8 cellular contexts compared by ENCODE assay signal in the genomic region with DNA sequence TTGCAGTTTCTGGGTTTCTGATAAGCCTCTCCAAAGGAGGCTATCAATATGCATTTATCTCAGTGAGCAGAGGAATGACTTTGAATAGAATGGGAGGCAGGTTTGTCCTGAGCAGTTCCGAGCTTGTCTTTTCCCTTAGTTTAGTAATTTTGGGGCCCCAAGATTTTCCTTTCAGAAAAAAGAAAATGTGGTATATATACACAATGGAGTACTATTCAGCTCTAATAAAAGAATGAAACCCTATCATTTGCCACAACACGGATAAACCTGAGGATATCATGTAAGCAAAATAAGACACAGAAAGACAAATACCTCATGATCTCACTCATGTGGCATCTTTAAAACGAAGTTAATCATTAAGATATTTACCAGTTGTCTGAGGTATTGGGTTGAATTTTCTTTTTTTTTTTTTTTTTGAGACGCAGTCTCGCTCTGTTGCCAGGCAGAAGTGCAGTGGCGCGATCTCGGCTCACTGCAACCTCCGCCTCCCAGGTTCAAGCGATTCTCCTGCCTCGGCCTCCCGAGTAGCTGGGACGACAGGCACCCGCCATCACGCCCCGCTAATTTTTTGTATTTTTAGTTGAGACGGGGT. TPM values are rescaled to one million over a fixed set of nuclear protein-coding genes. Genes with fewer than 3 reads are reported as not detected.
A peak's percentile ranks its signal among the peaks of the same experiment; 100 is the strongest.
DNase-seq lines count a peak whose midpoint lies in the region; ATAC-seq, FAIRE-seq and TF ChIP-seq lines count a peak whose summit lies in the region.

No MANE protein-coding gene starts in this region.

- no peaks in the 10 kb centered on the region for H4K20me1 ChIP-seq in GM12878 (ENCODE audit: control insufficient read depth, insufficient read depth)

- in situ Hi-C loops in GM12878 (cut with MboI): no loop called here

- H3K79me2 ChIP-seq in GM12878 (ENCODE audit: control insufficient read depth, insufficient read depth, low read length): peaks cover 23% of the 10 kb centered on the region

- BruUV-seq in GM12878 (replicated peaks; lab: Mats Ljungman, UMichigan): TSS peak; percentile 73

- 6% methylated on average over 16 of the region's 17 CpGs for WGBS in GM12878 (ENCODE audit: insufficient coverage, insufficient replicate concordance, low lambda C conversion rate, missing lambda C conversion rate)

- H3K9me3 ChIP-seq in GM12878 (replicated peaks; ENCODE audit: control insufficient read depth, insufficient read depth, low read length) (peaks cover 12% of the 10 kb centered on the region), thoracic aorta (peaks cover 4% of the 10 kb centered on the region)

- intact Hi-C loops in GM12878 (cut with micrococcal nuclease; ENCODE audit: unreplicated experiment): no loop called here

- DNase-seq in DMS53 (lab: John Stamatoyannopoulos, UW) (peak; percentile 53), DMS53 treated with DMSO at 0.1 percent for 48 hours (lab: John Stamatoyannopoulos, UW; ENCODE audit: unreplicated experiment) (no peak), HL-60 (ENCODE audit: low read depth in 1 of 2, low spot score in 1 of 2) (peak in 1 of 2 experiments; percentile 7), GM12878 (ENCODE audit: low read depth, low spot score) (no peak), left kidney (ENCODE audit: low read depth, low spot score) (peak; percentile 37), thoracic aorta (ENCODE audit: low spot score) (no peak), D341Med (ENCODE audit: low spot score) (no peak), putamen (ENCODE audit: low spot score) (no peak)

- CTCF ChIA-PET in GM12878 (lab: Yijun Ruan, JAX): no interaction called here

- H3K27me3 ChIP-seq in HL-60 (ENCODE audit: insufficient read depth, poor library complexity, severe bottlenecking) (no peaks in the 10 kb centered on the region), GM12878 (replicated peaks in 1 of 2; ENCODE audit: control insufficient read depth in 2 of 2, insufficient read depth in 2 of 2, low read length in 1 of 2) (no peaks in the 10 kb centered on the region), thoracic aorta (replicated peaks; ENCODE audit: insufficient read depth) (no peaks in the 10 kb centered on the region)

- H3K4me2 ChIP-seq in GM12878 (ENCODE audit: control insufficient read depth, insufficient read depth): peak overlapping the region; percentile 69

- SMC1A ChIA-PET in GM12878 (lab: Charles Lee; ENCODE audit: uncharacterized antibody, unreplicated experiment): interaction anchor here (0.8 kb wide), 1 partner anchor 18 kb away, joined by 3 read pairs; no protein-coding TSS in a partner anchor

- RAD21 ChIA-PET in GM12878 (lab: Charles Lee; ENCODE audit: unreplicated experiment): interaction anchor here (0.8 kb wide), 1 partner anchor 25 kb away, joined by 3 read pairs; no protein-coding TSS in a partner anchor

- no peak for FAIRE-seq in GM12878 (lab: Jason Lieb, UNC)

- peak overlapping the region; percentile 85 for H3K27ac ChIP-seq in HL-60 (replicated peaks)
- H3K27ac ChIP-seq in GM12878 (ENCODE audit: control insufficient read depth, insufficient read depth): peak overlapping the region; percentile 54
- peak overlapping the region; percentile 80 to 89 for H3K27ac ChIP-seq in thoracic aorta

- TF ChIP-seq RAD21 in GM12878 (IDR thresholded peaks at IDR 0.05; ENCODE audit: insufficient read depth, low read depth, low read length): no peak

- H3K9ac ChIP-seq in GM12878 (ENCODE audit: control insufficient read depth, insufficient read depth, low read length): peak overlapping the region; percentile 60

- peak; percentile 60 for ATAC-seq in GM12878
- ATAC-seq in thoracic aorta (ENCODE audit: insufficient number of reproducible peaks, low FRiP score, low read depth): no peak

- POLR2A ChIA-PET in GM12878 (lab: Charles Lee): interaction anchor here (0.5 to 1.4 kb wide), 3 partner anchors 11 to 393 kb away, joined by 3 to 4 read pairs (median 3); no protein-coding TSS in a partner anchor

- H3K36me3 ChIP-seq in GM12878 (ENCODE audit: control insufficient read depth in 2 of 2, insufficient read depth in 2 of 2, low read length in 1 of 2): peaks cover 0 to 8% of the 10 kb centered on the region in 2 experiments; a peak in 3 of 4 replicates
- peaks cover 17% of the 10 kb centered on the region for H3K36me3 ChIP-seq in thoracic aorta

- H3K4me1 ChIP-seq in GM12878 (ENCODE audit: control insufficient read depth, insufficient read depth, low read length): peaks cover 6% of the 10 kb centered on the region
- peaks cover 11 to 13% of the 10 kb centered on the region in 2 donors for H3K4me1 ChIP-seq in thoracic aorta (ENCODE audit: control insufficient read depth in 1 of 2, low read depth in 2 of 2)

- H2AFZ ChIP-seq in GM12878 (ENCODE audit: control insufficient read depth, low read depth, low read length): no peak overlapping the region; the same call in 1 of the 2 replicates

- H3K4me3 ChIP-seq in HL-60 (replicated peaks; ENCODE audit: insufficient read depth, low read length) (peak overlapping the region; percentile 95), GM12878 (peak overlapping the region; percentile 83), thoracic aorta (peak overlapping the region; percentile 87)

- no peak for TF ChIP-seq CTCF in HL-60 (IDR thresholded peaks at IDR 0.05; ENCODE audit: insufficient read depth, low read length)
- no peak for TF ChIP-seq CTCF in GM12878 (IDR thresholded peaks at IDR 0.05 in 2 of 3, conservative IDR thresholded peaks at IDR 0.05 in 1 of 3; ENCODE audit: control insufficient read depth in 2 of 3, extremely low read depth in 1 of 3, insufficient read depth in 1 of 3, low read depth in 3 of 3, low read length in 3 of 3)
- no peak for TF ChIP-seq CTCF in thoracic aorta (IDR thresholded peaks at IDR 0.05)

- no peak for TF ChIP-seq EP300 in GM12878 (IDR thresholded peaks at IDR 0.05; ENCODE audit: borderline replicate concordance in 1 of 2, control insufficient read depth in 1 of 2, low read depth in 2 of 2, low read length in 2 of 2)

- TF ChIP-seq POLR2A in GM12878 (IDR thresholded peaks at IDR 0.05; ENCODE audit: low read depth, low read length): no peak

TF ChIP-seq in GM12878, 131 proteins besides CTCF, POLR2A, EP300 and RAD21:
- TF ChIP-seq POU2F2 (IDR thresholded peaks at IDR 0.05; ENCODE audit: borderline replicate concordance, low read depth, low read length): no peak
- TF ChIP-seq ZNF384 (IDR thresholded peaks at IDR 0.05; ENCODE audit: borderline replicate concordance, low read depth, low read length): peak; percentile 60; the same call in 1 of the 2 replicates
- peak; percentile 72 for TF ChIP-seq RFX5 (IDR thresholded peaks at IDR 0.05; ENCODE audit: low read depth, low read length)

RNA-seq across cellular contexts. Expression of a gene that starts 0.5 kb away (rescaled TPM):
- total RNA-seq in GM12878 (2013; cell fraction: nucleolus; rRNA removed): 122 and 131 TPM in 2 replicates
- 21.1 and 31.4 TPM in 2 replicates for total RNA-seq in GM12878 (2014; rRNA removed)
- total RNA-seq in GM12878 (2014; rRNA removed; fragmentation: Illumina TruSeq; extraction: Trizol): 31.5 and 32.4 TPM in 2 replicates
- total RNA-seq in GM12878 (2021): 19.0 and 21.6 TPM in 2 replicates
- polyA plus RNA-seq in GM12878 (2011; ENCODE audit: low read depth): 25.5 TPM
- 23.0 and 34.1 TPM in 2 replicates for polyA plus RNA-seq in GM12878 (2011; rRNA removed)
- 12.1 and 15.3 TPM in 2 replicates for polyA plus RNA-seq in GM12878 (2011; cell fraction: cytosol; rRNA removed)
- polyA plus RNA-seq in GM12878 (2011; cell fraction: nucleus; rRNA removed): 18.8 and 24.2 TPM in 2 replicates
- polyA plus RNA-seq in GM12878 (2012): 22.2 and 22.8 TPM in 2 replicates
- polyA plus RNA-seq in GM12878 (2014; fragmentation: Illumina TruSeq; extraction: Trizol): 27.8 and 38.2 TPM in 2 replicates
- 10 to 100 TPM; 23.0 to 29.5 TPM for polyA plus RNA-seq in GM12878 (2014; fragmentation: Nextera tagmentation; extraction: Ambion mirVana)
- polyA plus RNA-seq in GM12878 (2014; rRNA removed): 20.2 and 22.4 TPM in 2 replicates
- 10 to 100 TPM; 24.8 to 27.2 TPM for polyA plus RNA-seq in GM12878 (2016; fragmentation: Nextera tagmentation; extraction: Ambion mirVana)
- 21.3 and 21.6 TPM in 2 replicates for polyA minus RNA-seq in GM12878 (2011; rRNA and poly(A)+ RNA removed)
- 8.2 and 15.0 TPM in 2 replicates for polyA minus RNA-seq in GM12878 (2011; cell fraction: cytosol; rRNA and poly(A)+ RNA removed)
- polyA minus RNA-seq in GM12878 (2011; cell fraction: nucleus; rRNA and poly(A)+ RNA removed): 21.6 and 28.1 TPM in 2 replicates
- 10 to 100 TPM; 12.2 to 45.5 TPM for total RNA-seq in thoracic aorta

RNA-seq across cellular contexts. Expression of a gene that starts 0.6 kb away (rescaled TPM):
- total RNA-seq in GM12878 (2013; cell fraction: nucleolus; rRNA removed): 231 and 241 TPM in 2 replicates
- total RNA-seq in GM12878 (2014; rRNA removed): 33.2 and 34.9 TPM in 2 replicates
- total RNA-seq in GM12878 (2014; rRNA removed; fragmentation: Illumina TruSeq; extraction: Trizol): 19.9 and 20.1 TPM in 2 replicates
- total RNA-seq in GM12878 (2021): 36.1 and 38.4 TPM in 2 replicates
- 15.9 TPM for polyA plus RNA-seq in GM12878 (2011; ENCODE audit: low read depth)
- 55.5 and 64.3 TPM in 2 replicates for polyA plus RNA-seq in GM12878 (2011; rRNA removed)
- polyA plus RNA-seq in GM12878 (2011; cell fraction: cytosol; rRNA removed): 35.8 and 42.9 TPM in 2 replicates
- 328 and 344 TPM in 2 replicates for polyA plus RNA-seq in GM12878 (2011; cell fraction: nucleus; rRNA removed)
- polyA plus RNA-seq in GM12878 (2012): 27.4 and 33.3 TPM in 2 replicates
- 17.3 and 21.6 TPM in 2 replicates for polyA plus RNA-seq in GM12878 (2014; fragmentation: Illumina TruSeq; extraction: Trizol)
- polyA plus RNA-seq in GM12878 (2014; fragmentation: Nextera tagmentation; extraction: Ambion mirVana): 10 to 100 TPM in 1 of 2 experiments, 1 to 10 TPM in 1; 8.0 to 18.0 TPM
- 36.4 and 38.2 TPM in 2 replicates for polyA plus RNA-seq in GM12878 (2014; rRNA removed)
- 10 to 100 TPM; 34.0 to 35.7 TPM for polyA plus RNA-seq in GM12878 (2016; fragmentation: Nextera tagmentation; extraction: Ambion mirVana)
- 51.7 and 76.2 TPM in 2 replicates for polyA minus RNA-seq in GM12878 (2011; rRNA and poly(A)+ RNA removed)
- polyA minus RNA-seq in GM12878 (2011; cell fraction: cytosol; rRNA and poly(A)+ RNA removed): 15.5 and 17.2 TPM in 2 replicates
- 89.5 and 142 TPM in 2 replicates for polyA minus RNA-seq in GM12878 (2011; cell fraction: nucleus; rRNA and poly(A)+ RNA removed)
- 10 to 100 TPM; 46.6 to 74.3 TPM for total RNA-seq in thoracic aorta

Comparison
In these comparisons a context has a peak if more than half of its experiments do, and no peak if none do; other contexts are left out.
1. DNase-seq: peak in DMS53 (single experiment) and left kidney (single experiment); none in DMS53 treated with DMSO at 0.1 percent for 48 hours (single experiment), GM12878 (single experiment), thoracic aorta (single experiment), D341Med (single experiment) and putamen (single experiment).
2. Peak in every context shown above with its lines, with median percentiles within 50 percentile points of each other: H3K27ac ChIP-seq and H3K4me3 ChIP-seq.